ENCODE assay signal across 3 cellular contexts in genomic region chr2:131217238-131217986, GRCh38. TPM values are rescaled to one million over a fixed set of nuclear protein-coding genes. Genes with fewer than 3 reads are reported as not detected.
"Had no signal": no experiment of that assay in that cellular context is flagged by ENCODE, and none has a peak within 500 bp of the region (broad histone marks: within the 10 kb centered on the region; RNA-seq: fewer than 3 reads in every experiment).

No MANE protein-coding gene starts in this region.

RNA-seq across cellular contexts. Expression of gene POTEE, which starts 8.1 kb away (rescaled TPM):
- total RNA-seq: LHCN-M2, MCF 10A, NCI-H460 had no signal
